ENCODE assay signal across 9 cellular contexts in the genomic region with DNA sequence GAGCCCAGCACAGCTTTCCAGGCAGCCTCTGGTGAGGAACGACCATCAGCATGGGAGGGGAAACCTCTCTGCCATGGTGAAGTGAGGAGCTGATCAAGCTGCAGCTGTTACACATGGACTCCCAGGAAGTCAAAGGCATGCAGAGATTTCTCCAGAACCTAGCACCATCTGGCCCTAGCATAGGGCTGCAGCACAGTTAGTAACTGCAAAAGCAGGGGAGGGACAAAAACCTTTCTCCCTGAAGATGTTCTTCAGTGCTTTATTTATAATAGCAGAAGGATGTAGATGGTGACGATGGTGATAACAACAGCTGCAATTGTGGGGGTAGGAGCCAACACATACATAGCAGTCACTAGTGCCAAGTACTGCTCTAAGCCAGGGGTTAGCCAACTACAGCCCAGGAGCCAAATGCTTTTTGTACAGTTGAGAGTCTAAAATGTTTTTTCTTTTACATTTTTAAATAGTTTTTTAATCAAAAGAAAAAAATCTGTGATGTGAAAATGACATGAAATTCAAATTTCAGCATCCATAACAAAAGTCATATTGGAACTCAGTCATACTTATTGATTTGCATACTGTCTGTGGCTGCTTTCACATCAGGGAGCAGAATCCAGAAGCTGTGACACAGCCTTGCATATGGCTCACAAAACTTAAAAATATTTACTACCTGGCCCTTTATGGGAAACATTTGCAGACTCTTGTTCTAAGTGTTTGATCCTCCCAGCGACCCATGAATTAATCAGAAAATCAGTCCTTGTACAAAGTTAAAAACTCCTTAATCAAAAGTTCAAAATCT.
DNase-seq lines count a peak whose midpoint lies in the region; ATAC-seq and TF ChIP-seq lines count a peak whose summit lies in the region.
"Had no signal": no experiment of that assay in that cellular context is flagged by ENCODE, and none has a peak within 500 bp of the region (broad histone marks: within the 10 kb centered on the region; RNA-seq: fewer than 3 reads in every experiment).

No MANE protein-coding gene starts in this region.

- no peak overlapping the region for H3K4me3 Mint-ChIP-seq in nephron

- H3K27me3 Mint-ChIP-seq in nephron (ENCODE audit: low read depth) = no peaks in the 10 kb centered on the region

- H3K9me3 Mint-ChIP-seq in nephron = peaks cover 2% of the 10 kb centered on the region

- H3K27ac Mint-ChIP-seq in nephron = peak overlapping the region in 2 of 3 experiments; percentile 10 to 32

- H3K36me3 Mint-ChIP-seq in nephron (ENCODE audit: low read depth) = no peaks in the 10 kb centered on the region

- ATAC-seq in GM18868 (IDR thresholded peaks at IDR 0.05; ENCODE audit: unreplicated experiment) (peak; percentile 52), HG02588 (IDR thresholded peaks at IDR 0.05; ENCODE audit: unreplicated experiment) (peak; percentile 59), HG02970 (IDR thresholded peaks at IDR 0.05; ENCODE audit: low FRiP score, unreplicated experiment) (no peak)

- no peak for TF ChIP-seq CTCF in nephron (IDR thresholded peaks at IDR 0.05; ENCODE audit: unreplicated experiment in 3 of 3)

- peak; percentile 15 for DNase-seq in NCI-H2171 (lab: John Stamatoyannopoulos, UW)
- DNase-seq in GM19238 (ENCODE audit: insufficient read length, low spot score) = no peak
- DNase-seq in HCEC 1CT = no peak
- DNase-seq: COR-L47; stimulated activated CD4-positive, alpha-beta T cell treated with anti-CD3 and anti-CD28 coated beads, Interleukin-4, amount 100 ng/mL, for 24 hours had no signal

- peaks cover 12% of the 10 kb centered on the region for H3K4me1 Mint-ChIP-seq in nephron
